Comparison of ENCODE assay signal across 2 cellular contexts in the genomic region with DNA sequence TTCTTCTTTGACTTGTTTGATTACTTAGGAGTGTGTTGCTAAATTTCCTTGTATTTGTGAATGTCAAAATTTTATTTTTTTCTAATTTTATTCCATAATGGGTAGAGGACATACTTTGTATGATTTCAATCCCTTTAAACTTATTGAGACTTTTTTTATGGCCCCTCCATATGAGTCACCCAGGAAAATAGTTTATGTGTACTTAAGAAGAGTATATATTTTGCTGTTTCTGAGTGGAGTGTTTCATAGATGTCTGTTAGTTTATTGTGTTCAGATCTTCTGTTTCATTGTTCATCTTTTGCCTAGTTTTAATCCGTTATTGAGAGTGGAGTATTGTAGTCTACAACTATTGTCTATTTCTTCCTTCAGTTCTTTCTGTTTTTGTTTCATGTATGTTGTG.
TF ChIP-seq lines count a peak whose summit lies in the region.

No MANE protein-coding gene starts in this region.

TF ChIP-seq in IMR-90, 13 proteins besides CTCF, POLR2A, EP300 and RAD21:
- no peak for TF ChIP-seq FOS (IDR thresholded peaks at IDR 0.05; ENCODE audit: low read depth, low read length)
- TF ChIP-seq CHD1 (IDR thresholded peaks at IDR 0.05; ENCODE audit: low read depth, low read length), result no peak
- TF ChIP-seq BHLHE40 (IDR thresholded peaks at IDR 0.05; ENCODE audit: low read depth, low read length), result no peak
- TF ChIP-seq SMC3 (IDR thresholded peaks at IDR 0.05; ENCODE audit: low read depth, low read length), result no peak
- TF ChIP-seq USF2 (IDR thresholded peaks at IDR 0.05; ENCODE audit: low read depth, low read length), result no peak
- TF ChIP-seq RCOR1 (IDR thresholded peaks at IDR 0.05; ENCODE audit: insufficient replicate concordance, low read length), result no peak
- no peak for TF ChIP-seq MAFK (IDR thresholded peaks at IDR 0.05; ENCODE audit: low read depth, low read length)
- no peak for TF ChIP-seq CEBPB (IDR thresholded peaks at IDR 0.05; ENCODE audit: low read depth, low read length)
- TF ChIP-seq RFX5 (IDR thresholded peaks at IDR 0.05; ENCODE audit: low read depth, low read length), result no peak
- TF ChIP-seq MAZ (IDR thresholded peaks at IDR 0.05; ENCODE audit: borderline replicate concordance, low read depth, low read length), result no peak

TF ChIP-seq in K562, 482 proteins besides CTCF, POLR2A, EP300 and RAD21:
- TF ChIP-seq SAFB2 (IDR thresholded peaks at IDR 0.05; ENCODE audit: borderline replicate concordance, low read depth, low read length, severe bottlenecking) (no peak), NR2C2 (CRISPR knock-in tag; IDR thresholded peaks at IDR 0.05) (no peak), NR2C2 (tag; IDR thresholded peaks at IDR 0.05) (no peak), FOXA1 (IDR thresholded peaks at IDR 0.05; ENCODE audit: borderline replicate concordance) (no peak), ZNF764 (CRISPR knock-in tag; IDR thresholded peaks at IDR 0.05; ENCODE audit: low read depth) (no peak), ZNF586 (CRISPR knock-in tag; conservative IDR thresholded peaks at IDR 0.05) (no peak), COPS2 (conservative IDR thresholded peaks at IDR 0.05) (no peak), ZFP1 (CRISPR knock-in tag; IDR thresholded peaks at IDR 0.05) (no peak), SP2 (IDR thresholded peaks at IDR 0.05; ENCODE audit: extremely low read depth, low read depth, low read length, poor library complexity, severe bottlenecking) (no peak)
- TF ChIP-seq, protein P1, sequence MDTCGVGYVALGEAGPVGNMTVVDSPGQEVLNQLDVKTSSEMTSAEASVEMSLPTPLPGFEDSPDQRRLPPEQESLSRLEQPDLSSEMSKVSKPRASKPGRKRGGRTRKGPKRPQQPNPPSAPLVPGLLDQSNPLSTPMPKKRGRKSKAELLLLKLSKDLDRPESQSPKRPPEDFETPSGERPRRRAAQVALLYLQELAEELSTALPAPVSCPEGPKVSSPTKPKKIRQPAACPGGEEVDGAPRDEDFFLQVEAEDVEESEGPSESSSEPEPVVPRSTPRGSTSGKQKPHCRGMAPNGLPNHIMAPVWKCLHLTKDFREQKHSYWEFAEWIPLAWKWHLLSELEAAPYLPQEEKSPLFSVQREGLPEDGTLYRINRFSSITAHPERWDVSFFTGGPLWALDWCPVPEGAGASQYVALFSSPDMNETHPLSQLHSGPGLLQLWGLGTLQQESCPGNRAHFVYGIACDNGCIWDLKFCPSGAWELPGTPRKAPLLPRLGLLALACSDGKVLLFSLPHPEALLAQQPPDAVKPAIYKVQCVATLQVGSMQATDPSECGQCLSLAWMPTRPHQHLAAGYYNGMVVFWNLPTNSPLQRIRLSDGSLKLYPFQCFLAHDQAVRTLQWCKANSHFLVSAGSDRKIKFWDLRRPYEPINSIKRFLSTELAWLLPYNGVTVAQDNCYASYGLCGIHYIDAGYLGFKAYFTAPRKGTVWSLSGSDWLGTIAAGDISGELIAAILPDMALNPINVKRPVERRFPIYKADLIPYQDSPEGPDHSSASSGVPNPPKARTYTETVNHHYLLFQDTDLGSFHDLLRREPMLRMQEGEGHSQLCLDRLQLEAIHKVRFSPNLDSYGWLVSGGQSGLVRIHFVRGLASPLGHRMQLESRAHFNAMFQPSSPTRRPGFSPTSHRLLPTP (IDR thresholded peaks at IDR 0.05; ENCODE audit: borderline replicate concordance, extremely low read depth, insufficient read length), result no peak
